In the genomic region with DNA sequence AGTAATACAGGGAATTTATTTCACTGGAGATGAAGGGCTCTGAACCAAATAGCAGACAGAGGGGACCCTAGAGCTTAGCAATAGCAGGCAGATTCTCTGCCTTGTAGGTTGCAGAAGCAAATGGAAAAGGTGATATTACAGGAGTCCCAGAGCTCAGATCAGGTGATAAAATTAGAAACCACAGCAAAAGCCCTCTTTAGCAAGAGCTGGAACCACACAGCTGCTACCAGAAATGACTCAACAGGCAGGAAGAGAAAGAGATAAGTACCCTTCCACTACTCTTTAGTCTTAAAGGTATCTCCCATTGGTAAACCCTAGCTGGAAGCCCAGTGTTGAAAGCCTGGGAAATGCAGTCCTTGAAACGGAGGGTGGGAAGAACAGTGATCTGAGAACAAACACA, we compare ENCODE assay signal across 13 cellular contexts.
DNase-seq lines count a peak whose midpoint lies in the region; ATAC-seq and TF ChIP-seq lines count a peak whose summit lies in the region.
"Had no signal": no experiment of that assay in that cellular context is flagged by ENCODE, and none has a peak within 500 bp of the region (broad histone marks: within the 10 kb centered on the region; RNA-seq: fewer than 3 reads in every experiment).

No MANE protein-coding gene starts in this region.

- no peak overlapping the region for H3K27ac ChIP-seq in caudate nucleus (ENCODE audit: low read depth, low read length)
- H3K27ac ChIP-seq: breast epithelium, spleen, WERI-Rb-1 had no signal

- ATAC-seq in GM18870 (IDR thresholded peaks at IDR 0.05; ENCODE audit: unreplicated experiment) (peak; percentile 100), GM21528 (IDR thresholded peaks at IDR 0.05; ENCODE audit: low FRiP score, unreplicated experiment) (peak; percentile 96), HG03439 (IDR thresholded peaks at IDR 0.05; ENCODE audit: unreplicated experiment) (peak; percentile 94)

- peak; percentile 9 for DNase-seq in epithelial cell of esophagus (ENCODE audit: low read depth)
- DNase-seq in caudate nucleus (lab: John Stamatoyannopoulos, UW): no peak
- DNase-seq in OCI-M2 (lab: John Stamatoyannopoulos, UW; ENCODE audit: unreplicated experiment): no peak
- DNase-seq in activated naive CD4-positive, alpha-beta T cell treated with anti-CD3 and anti-CD28 coated beads, Interleukin-2, amount 10 ng/mL, durations not matched to agents 7 days and 5 days: no peak
- DNase-seq in 8988T: no peak
- DNase-seq: NCI-H187 treated with DMSO at 0.1 percent for 48 hours, spleen, WERI-Rb-1 had no signal

- CTCF ChIA-PET in activated naive CD4-positive, alpha-beta T cell treated with anti-CD3 and anti-CD28 coated beads, Interleukin-2, amount 10 ng/mL, durations not matched to agents 7 days and 5 days (lab: Charles Lee): interaction anchor here (1.3 kb wide), 1 partner anchor 268 kb away, joined by 3 read pairs; no protein-coding TSS in a partner anchor

- TF ChIP-seq CTCF in epithelial cell of esophagus (IDR thresholded peaks at IDR 0.05; ENCODE audit: insufficient read depth, low read depth, low read length, missing control alignments): no peak

- H3K36me3 Mint-ChIP-seq in activated naive CD4-positive, alpha-beta T cell treated with anti-CD3 and anti-CD28 coated beads, Interleukin-2, amount 10 ng/mL, durations not matched to agents 7 days and 5 days: no peaks in the 10 kb centered on the region
- H3K36me3 Mint-ChIP-seq: type B pancreatic cell had no signal

- no peaks in the 10 kb centered on the region for H3K27me3 Mint-ChIP-seq in activated naive CD4-positive, alpha-beta T cell treated with anti-CD3 and anti-CD28 coated beads, Interleukin-2, amount 10 ng/mL, durations not matched to agents 7 days and 5 days
- H3K27me3 Mint-ChIP-seq: type B pancreatic cell had no signal

- H3K4me3 Mint-ChIP-seq in activated naive CD4-positive, alpha-beta T cell treated with anti-CD3 and anti-CD28 coated beads, Interleukin-2, amount 10 ng/mL, durations not matched to agents 7 days and 5 days: no peak overlapping the region
- H3K4me3 Mint-ChIP-seq: type B pancreatic cell had no signal

- H3K27ac Mint-ChIP-seq in activated naive CD4-positive, alpha-beta T cell treated with anti-CD3 and anti-CD28 coated beads, Interleukin-2, amount 10 ng/mL, durations not matched to agents 7 days and 5 days: no peak overlapping the region
- H3K27ac Mint-ChIP-seq: type B pancreatic cell had no signal

- H3K9me3 Mint-ChIP-seq in activated naive CD4-positive, alpha-beta T cell treated with anti-CD3 and anti-CD28 coated beads, Interleukin-2, amount 10 ng/mL, durations not matched to agents 7 days and 5 days: no peaks in the 10 kb centered on the region

- H3K4me3 ChIP-seq in epithelial cell of esophagus (ENCODE audit: low read length): no peak overlapping the region
- H3K4me3 ChIP-seq: breast epithelium, spleen had no signal

- H3K4me1 Mint-ChIP-seq in activated naive CD4-positive, alpha-beta T cell treated with anti-CD3 and anti-CD28 coated beads, Interleukin-2, amount 10 ng/mL, durations not matched to agents 7 days and 5 days: no peaks in the 10 kb centered on the region
